27 cellular contexts compared by ENCODE assay signal in the genomic region with DNA sequence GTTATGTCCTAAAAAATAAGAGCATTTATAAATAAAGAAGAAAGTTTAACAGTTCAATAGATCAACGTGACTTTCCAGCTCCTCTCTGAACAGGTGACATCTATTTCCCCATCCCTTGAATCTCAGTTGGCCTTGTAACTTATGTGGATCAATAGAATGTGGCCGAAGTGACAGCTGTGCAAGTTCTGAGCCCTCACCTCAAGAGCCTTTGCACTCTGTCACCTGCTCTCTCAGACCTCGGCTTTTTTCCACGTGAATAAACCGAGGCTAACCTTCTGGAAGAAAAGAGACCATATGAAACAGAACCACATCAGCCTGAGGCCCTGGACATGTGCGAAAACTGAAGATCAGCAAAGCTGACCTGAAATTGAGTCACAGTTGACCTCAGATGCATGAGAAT.
"Had no signal": no experiment of that assay in that cellular context is flagged by ENCODE, and none has a peak within 500 bp of the region (broad histone marks: within the 10 kb centered on the region; RNA-seq: fewer than 3 reads in every experiment).

No MANE protein-coding gene starts in this region.

- H3K9ac ChIP-seq: parathyroid adenoma had no signal

- H3K36me3 ChIP-seq: esophagus squamous epithelium, right atrium auricular region, suprapubic skin, tibial nerve had no signal

- FAIRE-seq: bronchial epithelial cell, colon, endometrium, keratinocyte, TTC549 had no signal

- ATAC-seq: activated naive CD4-positive, alpha-beta T cell treated with anti-CD3 and anti-CD28 coated beads, Interleukin-2, amount 50 U/mL, for 72 hours; activated T-cell treated with anti-CD3 and anti-CD28 coated beads, Interleukin-2, amount 50 U/mL, for 72 hours; left cardiac atrium; left ventricle myocardium superior had no signal

- H2AFZ ChIP-seq: parathyroid adenoma had no signal

- H3K4me1 ChIP-seq: right atrium auricular region had no signal

- H3K27ac ChIP-seq: epithelial cell of prostate, esophagus squamous epithelium, parathyroid adenoma, right atrium auricular region, suprapubic skin, VCaP had no signal

- H3K4me3 ChIP-seq: esophagus squamous epithelium, right atrium auricular region, suprapubic skin, tibial nerve had no signal

- H3K79me2 ChIP-seq: parathyroid adenoma had no signal

- H3K27me3 ChIP-seq: esophagus squamous epithelium, right atrium auricular region, suprapubic skin, tibial nerve had no signal

- DNase-seq: activated CD4-positive, alpha-beta T cell treated with anti-CD3 and anti-CD28 coated beads for 4 hours; activated CD4-positive, alpha-beta T cell treated with anti-CD3 and anti-CD28 coated beads, Interleukin-2, amount 50 U/mL, for 4 hours; activated naive CD4-positive, alpha-beta T cell; activated T-cell treated with anti-CD3 and anti-CD28 coated beads for 4 hours; activated T-cell treated with anti-CD3 and anti-CD28 coated beads, Interleukin-2, amount 50 U/mL, for 72 hours; dermis blood vessel endothelial cell; effector CD8-positive, alpha-beta T cell; esophagus squamous epithelium; foreskin melanocyte; left cardiac atrium; left ventricle myocardium superior; naive B cell; nucleus accumbens; stimulated activated CD4-positive, alpha-beta T cell treated with anti-CD3 and anti-CD28 coated beads, Interleukin-15, amount 100 ng/mL, for 24 hours; T-helper 9 cell had no signal

- H3K9me3 ChIP-seq: esophagus squamous epithelium, right atrium auricular region, suprapubic skin, tibial nerve had no signal
